In genomic region chr7:151782598-151783448, GRCh38 we compare ENCODE assay signal across 8 cellular contexts.
DNase-seq lines count a peak whose midpoint lies in the region; ATAC-seq and TF ChIP-seq lines count a peak whose summit lies in the region.

No MANE protein-coding gene starts in this region.

- H4K20me1 ChIP-seq in neural progenitor cell (ENCODE audit: low read depth) = no peaks in the 10 kb centered on the region

- H3K4me2 ChIP-seq in neural progenitor cell = peak overlapping the region; percentile 57

- H3K9ac ChIP-seq in neural progenitor cell (no peak overlapping the region), stomach smooth muscle (ENCODE audit: low read length in 2 of 2) (peak overlapping the region; percentile 36 to 38)

- H3K4me3 Mint-ChIP-seq in neural progenitor cell = peak overlapping the region; percentile 67

- POLR2A ChIA-PET in AG04450 (lab: Yijun Ruan, JAX) = no interaction called here

- DNase-seq in AG04450 (ENCODE audit: low read depth, low spot score) (peak; percentile 11), OCI-M2 (lab: John Stamatoyannopoulos, UW; ENCODE audit: unreplicated experiment) (peak; percentile 16), activated T-helper 1 cell treated with Interleukin-2 at 50 U/mL for 16 hours (ENCODE audit: low read depth) (peak; percentile 40), fibroblast of pulmonary artery (ENCODE audit: low read depth) (peak; percentile 39), neural progenitor cell (ENCODE audit: low spot score) (peak; percentile 94)

- H3K9me3 ChIP-seq in AG04450 (ENCODE audit: control insufficient read depth, insufficient read depth, low read length) (peaks cover 10% of the 10 kb centered on the region), neural progenitor cell (ENCODE audit: low read depth) (no peaks in the 10 kb centered on the region), stomach smooth muscle (ENCODE audit: control insufficient read depth in 2 of 2, low read length in 2 of 2) (no peaks in the 10 kb centered on the region)

- H3K27me3 Mint-ChIP-seq in neural progenitor cell (ENCODE audit: insufficient read depth, low read depth) = peaks cover 7% of the 10 kb centered on the region

- H3K36me3 Mint-ChIP-seq in neural progenitor cell = no peaks in the 10 kb centered on the region

- H3K4me1 ChIP-seq in neural progenitor cell (no peaks in the 10 kb centered on the region), stomach smooth muscle (ENCODE audit: control insufficient read depth, insufficient read depth, low read length) (peaks cover 5% of the 10 kb centered on the region)

- peak; percentile 85 for TF ChIP-seq CTCF in AG04450 (IDR thresholded peaks at IDR 0.05; ENCODE audit: low read depth, low read length)
- TF ChIP-seq CTCF in fibroblast of pulmonary artery (IDR thresholded peaks at IDR 0.05; ENCODE audit: low read length, missing control alignments) = peak; percentile 66
- TF ChIP-seq CTCF in neural progenitor cell (IDR thresholded peaks at IDR 0.05) = peak; percentile 95

- no peaks in the 10 kb centered on the region for H3F3A ChIP-seq in neural progenitor cell (ENCODE audit: low read depth)

- H3K27ac ChIP-seq in AG04450 (ENCODE audit: low read depth, low read length) = no peak overlapping the region
- H3K27ac ChIP-seq in neural progenitor cell = no peak overlapping the region
- no peak overlapping the region for H3K27ac ChIP-seq in stomach smooth muscle (ENCODE audit: low read length)

- H3K4me3 ChIP-seq in AG04450 (ENCODE audit: low read depth, low read length) = peak overlapping the region; percentile 45
- H3K4me3 ChIP-seq in fibroblast of pulmonary artery (replicated peaks; ENCODE audit: low read depth, low read length) = peak overlapping the region; percentile 34
- peak overlapping the region; percentile 16 for H3K4me3 ChIP-seq in neural progenitor cell
- peak overlapping the region; percentile 33 to 58 for H3K4me3 ChIP-seq in stomach smooth muscle (ENCODE audit: low read length in 2 of 2)

- H3K27me3 ChIP-seq in AG04450 (ENCODE audit: control insufficient read depth, insufficient read depth, low read length) (peaks cover 40% of the 10 kb centered on the region), neural progenitor cell (peaks cover 12% of the 10 kb centered on the region), stomach smooth muscle (ENCODE audit: control insufficient read depth in 1 of 2, insufficient read depth in 2 of 2, low read length in 2 of 2) (no peaks in the 10 kb centered on the region)

- peak overlapping the region; percentile 84 for H2AFZ ChIP-seq in neural progenitor cell (replicated peaks)

- ATAC-seq in GM18907 (IDR thresholded peaks at IDR 0.05; ENCODE audit: unreplicated experiment) (peak; percentile 83), HG03108 (IDR thresholded peaks at IDR 0.05; ENCODE audit: unreplicated experiment) (peak; percentile 76)

- peaks cover 4% of the 10 kb centered on the region for H3K9me3 Mint-ChIP-seq in neural progenitor cell

- CTCF ChIA-PET in AG04450 (lab: Charles Lee) = interaction anchor here (0.5 to 2.5 kb wide), 45 partner anchors 9 to 785 kb away, joined by 3 to 31 read pairs (median 4); partner anchors contain the start of gene PRKAG2

- H3K4me1 Mint-ChIP-seq in neural progenitor cell = peaks cover 3% of the 10 kb centered on the region

- H3K36me3 ChIP-seq in neural progenitor cell (no peaks in the 10 kb centered on the region), stomach smooth muscle (ENCODE audit: control insufficient read depth in 2 of 2, insufficient read depth in 2 of 2, low read length in 2 of 2) (peaks cover 0 to 7% of the 10 kb centered on the region in 2 donors)

- no peaks in the 10 kb centered on the region for H3K79me2 ChIP-seq in neural progenitor cell (ENCODE audit: low read depth)

- H3K27ac Mint-ChIP-seq in neural progenitor cell = no peak overlapping the region

Comparison
In these comparisons a context has a peak if more than half of its experiments do, and no peak if none do; other contexts are left out.
1. DNase-seq: peak in every context shown above with its lines; median percentile 94 in neural progenitor cell; 40 in activated T-helper 1 cell treated with Interleukin-2 at 50 U/mL for 16 hours; 39 in fibroblast of pulmonary artery; 16 in OCI-M2; 11 in AG04450.